ENCODE assay signal across 19 cellular contexts in the genomic region with DNA sequence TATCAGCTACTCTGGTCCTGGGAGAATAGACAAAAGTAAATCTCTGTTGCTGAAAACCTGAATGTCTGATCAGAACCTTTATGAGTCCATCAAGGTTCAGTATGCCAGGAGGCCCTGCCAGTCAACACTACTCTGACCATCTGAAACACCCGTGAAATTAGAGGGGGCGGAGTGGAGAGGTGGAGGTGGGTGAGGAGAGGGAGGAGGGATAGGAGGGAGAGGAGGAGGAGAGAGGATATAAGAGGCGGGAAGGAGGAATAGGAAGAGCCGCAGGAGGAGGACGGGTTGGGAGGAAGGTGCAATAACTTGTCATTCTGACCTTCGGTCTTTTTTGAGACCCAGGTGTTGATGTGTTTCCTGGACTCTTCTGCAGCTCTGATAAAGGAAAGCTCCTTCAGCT. TPM values are rescaled to one million over a fixed set of nuclear protein-coding genes. Genes with fewer than 3 reads are reported as not detected.
DNase-seq lines count a peak whose midpoint lies in the region; ATAC-seq and TF ChIP-seq lines count a peak whose summit lies in the region.
"Had no signal": no experiment of that assay in that cellular context is flagged by ENCODE, and none has a peak within 500 bp of the region (broad histone marks: within the 10 kb centered on the region; RNA-seq: fewer than 3 reads in every experiment).

No MANE protein-coding gene starts in this region.

- no peaks in the 10 kb centered on the region for H3K9me3 ChIP-seq in CD4-positive, alpha-beta T cell (ENCODE audit: control insufficient read depth, low read length)
- H3K9me3 ChIP-seq in naive thymus-derived CD4-positive, alpha-beta T cell (ENCODE audit: control insufficient read depth in 2 of 3, low read length in 3 of 3): no peaks in the 10 kb centered on the region
- H3K9me3 ChIP-seq in uterus: no peaks in the 10 kb centered on the region

- peaks cover 88% of the 10 kb centered on the region for H3K36me3 Mint-ChIP-seq in activated CD4-positive, alpha-beta T cell treated with anti-CD3 and anti-CD28 coated beads for 36 hours (ENCODE audit: low read depth)
- peaks cover 83% of the 10 kb centered on the region for H3K36me3 Mint-ChIP-seq in activated CD4-positive, alpha-beta T cell treated with anti-CD3 and anti-CD28 coated beads, Interleukin-2, amount 10 ng/mL, durations not matched to agents 24 days and 14 days (ENCODE audit: low read depth)
- peaks cover 96% of the 10 kb centered on the region for H3K36me3 Mint-ChIP-seq in CD4-positive, alpha-beta T cell (ENCODE audit: low read depth)
- H3K36me3 Mint-ChIP-seq in activated B cell treated with CpG ODN at 0.5 μM for 24 hours (ENCODE audit: low read depth): peaks cover 89% of the 10 kb centered on the region
- H3K36me3 Mint-ChIP-seq in naive thymus-derived CD4-positive, alpha-beta T cell: peaks cover 28 to 78% (median 67%) of the 10 kb centered on the region in 5 donors

- H3K4me3 ChIP-seq in naive thymus-derived CD4-positive, alpha-beta T cell (ENCODE audit: low read length): no peak overlapping the region
- no peak overlapping the region for H3K4me3 ChIP-seq in uterus

- H3K4me1 Mint-ChIP-seq in activated CD4-positive, alpha-beta T cell treated with anti-CD3 and anti-CD28 coated beads for 36 hours: peaks cover 72% of the 10 kb centered on the region
- peaks cover 51% of the 10 kb centered on the region for H3K4me1 Mint-ChIP-seq in activated CD4-positive, alpha-beta T cell treated with anti-CD3 and anti-CD28 coated beads, Interleukin-2, amount 10 ng/mL, durations not matched to agents 24 days and 14 days
- peaks cover 83% of the 10 kb centered on the region for H3K4me1 Mint-ChIP-seq in CD4-positive, alpha-beta T cell (ENCODE audit: low read depth)
- H3K4me1 Mint-ChIP-seq in activated B cell treated with CpG ODN at 0.5 μM for 24 hours: peaks cover 84% of the 10 kb centered on the region
- H3K4me1 Mint-ChIP-seq in naive thymus-derived CD4-positive, alpha-beta T cell: peaks cover 45 to 88% (median 74%) of the 10 kb centered on the region in 7 donors

- no peak for DNase-seq in activated CD4-positive, alpha-beta T cell treated with anti-CD3 and anti-CD28 coated beads for 36 hours
- DNase-seq in activated CD4-positive, alpha-beta T cell treated with anti-CD3 and anti-CD28 coated beads, Interleukin-2, amount 10 ng/mL, durations not matched to agents 24 days and 14 days: no peak
- DNase-seq in CD4-positive, alpha-beta T cell: no peak
- no peak for DNase-seq in activated B cell treated with CpG ODN at 0.5 μM for 24 hours
- no peak for DNase-seq in naive thymus-derived CD4-positive, alpha-beta T cell
- no peak for DNase-seq in uterus
- no peak for DNase-seq in DMS 273 treated with DMSO at 0.1 percent for 48 hours (lab: John Stamatoyannopoulos, UW)
- DNase-seq: CD8-positive, alpha-beta T cell; H9; MV-4-11; NCI-H1694 treated with DMSO at 0.1 percent for 48 hours; NCI-H748 treated with DMSO at 0.1 percent for 48 hours; OCI-M1; SHP77 had no signal

- POLR2A ChIA-PET in activated CD4-positive, alpha-beta T cell treated with anti-CD3 and anti-CD28 coated beads for 36 hours (lab: Charles Lee): no interaction called here
- POLR2A ChIA-PET in CD4-positive, alpha-beta T cell (lab: Charles Lee): interaction anchor here (1.0 to 3.1 kb wide), 2 partner anchors 9 to 47 kb away, joined by 3 to 9 read pairs; partner anchors contain the start of gene SERPINB9
- POLR2A ChIA-PET in activated B cell treated with CpG ODN at 0.5 μM for 24 hours (lab: Charles Lee): interaction anchor here (0.9 to 6.5 kb wide), 3 partner anchors 39 to 49 kb away, joined by 3 to 139 read pairs (median 52); no protein-coding TSS in a partner anchor
- POLR2A ChIA-PET in naive thymus-derived CD4-positive, alpha-beta T cell (lab: Charles Lee): interaction anchor here (0.6 to 5.3 kb wide), 7 partner anchors 8 to 354 kb away, joined by 3 to 32 read pairs (median 4); partner anchors contain the start of gene SERPINB9

- no peaks in the 10 kb centered on the region for H3K27me3 ChIP-seq in CD4-positive, alpha-beta T cell (ENCODE audit: control insufficient read depth, insufficient read depth, low read length)
- H3K27me3 ChIP-seq in naive thymus-derived CD4-positive, alpha-beta T cell (ENCODE audit: control insufficient read depth in 2 of 2, insufficient read depth in 2 of 2, low read length in 2 of 2): no peaks in the 10 kb centered on the region
- no peaks in the 10 kb centered on the region for H3K27me3 ChIP-seq in uterus

- intact Hi-C loops in activated CD4-positive, alpha-beta T cell treated with anti-CD3 and anti-CD28 coated beads for 36 hours (cut with DNase I, micrococcal nuclease): no loop called here
- intact Hi-C loops in activated CD4-positive, alpha-beta T cell treated with anti-CD3 and anti-CD28 coated beads, Interleukin-2, amount 10 ng/mL, durations not matched to agents 24 days and 14 days (cut with micrococcal nuclease): no loop called here
- intact Hi-C loops in CD4-positive, alpha-beta T cell (cut with DNase I, micrococcal nuclease): no loop called here
- intact Hi-C loops in activated B cell treated with CpG ODN at 0.5 μM for 24 hours (cut with micrococcal nuclease) (no loop called here), uterus (cut with DNase I; ENCODE audit: low total_unique reads) (no loop called here)
- intact Hi-C loops in naive thymus-derived CD4-positive, alpha-beta T cell (cut with micrococcal nuclease): no loop called here

- H3K36me3 ChIP-seq in naive thymus-derived CD4-positive, alpha-beta T cell (ENCODE audit: control insufficient read depth in 2 of 3, insufficient read depth in 3 of 3, low read length in 3 of 3): peaks cover 32 to 62% (median 59%) of the 10 kb centered on the region in 3 experiments
- no peaks in the 10 kb centered on the region for H3K36me3 ChIP-seq in uterus

- peak overlapping the region; percentile 87 for H3K27ac Mint-ChIP-seq in activated CD4-positive, alpha-beta T cell treated with anti-CD3 and anti-CD28 coated beads for 36 hours
- H3K27ac Mint-ChIP-seq in activated CD4-positive, alpha-beta T cell treated with anti-CD3 and anti-CD28 coated beads, Interleukin-2, amount 10 ng/mL, durations not matched to agents 24 days and 14 days: no peak overlapping the region
- H3K27ac Mint-ChIP-seq in CD4-positive, alpha-beta T cell: peak overlapping the region; percentile 86
- H3K27ac Mint-ChIP-seq in activated B cell treated with CpG ODN at 0.5 μM for 24 hours: peak overlapping the region; percentile 41
- H3K27ac Mint-ChIP-seq in naive thymus-derived CD4-positive, alpha-beta T cell: peak overlapping the region in 7 of 9 donors; percentile 72 to 90 (median 84)
- H3K27ac Mint-ChIP-seq: CD8-positive, alpha-beta T cell had no signal

- no peak overlapping the region for H3K4me3 Mint-ChIP-seq in activated CD4-positive, alpha-beta T cell treated with anti-CD3 and anti-CD28 coated beads for 36 hours
- H3K4me3 Mint-ChIP-seq in activated CD4-positive, alpha-beta T cell treated with anti-CD3 and anti-CD28 coated beads, Interleukin-2, amount 10 ng/mL, durations not matched to agents 24 days and 14 days: no peak overlapping the region
- H3K4me3 Mint-ChIP-seq in CD4-positive, alpha-beta T cell: no peak overlapping the region
- H3K4me3 Mint-ChIP-seq in activated B cell treated with CpG ODN at 0.5 μM for 24 hours: no peak overlapping the region
- peak overlapping the region in 1 of 10 donors; percentile 37 for H3K4me3 Mint-ChIP-seq in naive thymus-derived CD4-positive, alpha-beta T cell
- H3K4me3 Mint-ChIP-seq: CD8-positive, alpha-beta T cell; H9 had no signal

- no peaks in the 10 kb centered on the region for H3K27me3 Mint-ChIP-seq in activated CD4-positive, alpha-beta T cell treated with anti-CD3 and anti-CD28 coated beads for 36 hours
- H3K27me3 Mint-ChIP-seq in activated CD4-positive, alpha-beta T cell treated with anti-CD3 and anti-CD28 coated beads, Interleukin-2, amount 10 ng/mL, durations not matched to agents 24 days and 14 days: no peaks in the 10 kb centered on the region
- H3K27me3 Mint-ChIP-seq in CD4-positive, alpha-beta T cell: no peaks in the 10 kb centered on the region
- no peaks in the 10 kb centered on the region for H3K27me3 Mint-ChIP-seq in activated B cell treated with CpG ODN at 0.5 μM for 24 hours
- H3K27me3 Mint-ChIP-seq in naive thymus-derived CD4-positive, alpha-beta T cell: no peaks in the 10 kb centered on the region

- H3K9me3 Mint-ChIP-seq in activated CD4-positive, alpha-beta T cell treated with anti-CD3 and anti-CD28 coated beads for 36 hours (ENCODE audit: low read depth): no peaks in the 10 kb centered on the region
- H3K9me3 Mint-ChIP-seq in activated CD4-positive, alpha-beta T cell treated with anti-CD3 and anti-CD28 coated beads, Interleukin-2, amount 10 ng/mL, durations not matched to agents 24 days and 14 days: no peaks in the 10 kb centered on the region
- no peaks in the 10 kb centered on the region for H3K9me3 Mint-ChIP-seq in CD4-positive, alpha-beta T cell
- H3K9me3 Mint-ChIP-seq in activated B cell treated with CpG ODN at 0.5 μM for 24 hours: no peaks in the 10 kb centered on the region
- H3K9me3 Mint-ChIP-seq in naive thymus-derived CD4-positive, alpha-beta T cell: no peaks in the 10 kb centered on the region
- H3K9me3 Mint-ChIP-seq: CD8-positive, alpha-beta T cell; H9 had no signal

- H3K4me1 ChIP-seq in naive thymus-derived CD4-positive, alpha-beta T cell (ENCODE audit: control insufficient read depth in 2 of 2, insufficient read depth in 2 of 2, low read length in 2 of 2): peaks cover 29 to 33% of the 10 kb centered on the region in 2 donors
- H3K4me1 ChIP-seq in uterus: no peaks in the 10 kb centered on the region

- no peak overlapping the region for H3K27ac ChIP-seq in CD4-positive, alpha-beta T cell (ENCODE audit: low read depth, low read length)
- no peak overlapping the region for H3K27ac ChIP-seq in naive thymus-derived CD4-positive, alpha-beta T cell (ENCODE audit: low read depth, low read length)
- H3K27ac ChIP-seq in uterus: no peak overlapping the region
- H3K27ac ChIP-seq: 22Rv1, HL-60, KMS-11 had no signal

- TF ChIP-seq POLR2A in uterus (IDR thresholded peaks at IDR 0.05): no peak

- ATAC-seq in activated CD4-positive, alpha-beta T cell treated with anti-CD3 and anti-CD28 coated beads for 36 hours: no peak
- ATAC-seq in CD4-positive, alpha-beta T cell (ENCODE audit: poor library complexity): no peak
- no peak for ATAC-seq in activated B cell treated with CpG ODN at 0.5 μM for 24 hours (ENCODE audit: low read depth)
- ATAC-seq in naive thymus-derived CD4-positive, alpha-beta T cell: no peak
- no peak for ATAC-seq in GM18520 (IDR thresholded peaks at IDR 0.05; ENCODE audit: unreplicated experiment)
- ATAC-seq: CD8-positive, alpha-beta T cell had no signal

- CTCF ChIA-PET in activated CD4-positive, alpha-beta T cell treated with anti-CD3 and anti-CD28 coated beads for 36 hours (lab: Charles Lee): interaction anchor here (0.6 to 1.4 kb wide), 3 partner anchors 9 to 49 kb away, joined by 3 to 5 read pairs (median 3); no protein-coding TSS in a partner anchor
- CTCF ChIA-PET in CD4-positive, alpha-beta T cell (lab: Charles Lee): no interaction called here
- CTCF ChIA-PET in activated B cell treated with CpG ODN at 0.5 μM for 24 hours (lab: Charles Lee): interaction anchor here (0.9 kb wide), 1 partner anchor 49 kb away, joined by 3 read pairs; no protein-coding TSS in a partner anchor
- CTCF ChIA-PET in naive thymus-derived CD4-positive, alpha-beta T cell (lab: Charles Lee): interaction anchor here (0.9 to 5.0 kb wide), 3 partner anchors 11 to 49 kb away, joined by 5 to 40 read pairs (median 6); no protein-coding TSS in a partner anchor

- TF ChIP-seq CTCF in CD4-positive, alpha-beta T cell (IDR thresholded peaks at IDR 0.05): no peak
- TF ChIP-seq CTCF in activated B cell treated with CpG ODN at 0.5 μM for 24 hours (IDR thresholded peaks at IDR 0.05): no peak
- TF ChIP-seq CTCF in uterus (IDR thresholded peaks at IDR 0.05): no peak

RNA-seq across cellular contexts. Expression of gene SERPINB9, which starts 8.0 kb away (rescaled TPM):
- total RNA-seq in activated CD4-positive, alpha-beta T cell treated with anti-CD3 and anti-CD28 coated beads for 36 hours: 100 to 1,000 TPM in 1 of 2 experiments, 10 to 100 TPM in 1; 90.0 to 109 TPM
- 81.3 and 83.8 TPM in 2 replicates for total RNA-seq in activated CD4-positive, alpha-beta T cell treated with anti-CD3 and anti-CD28 coated beads, Interleukin-2, amount 10 ng/mL, durations not matched to agents 24 days and 14 days
- 10 to 100 TPM; 25.8 to 27.4 TPM for total RNA-seq in CD4-positive, alpha-beta T cell
- 142 and 149 TPM in 2 replicates for total RNA-seq in activated B cell treated with CpG ODN at 0.5 μM for 24 hours
- 10 to 100 TPM; 25.1 to 74.4 (median 52.0) TPM for total RNA-seq in naive thymus-derived CD4-positive, alpha-beta T cell
- 10 to 100 TPM; 33.1 to 34.1 TPM for polyA plus RNA-seq in naive thymus-derived CD4-positive, alpha-beta T cell
- total RNA-seq in uterus: 10 to 100 TPM in 2 of 4 donors, 1 to 10 TPM in 2; 8.7 to 17.7 (median 10.8) TPM
- total RNA-seq: HT1080 had no signal

RNA-seq across cellular contexts. Expression of gene SERPINB1, which starts 53.4 kb away (rescaled TPM):
- total RNA-seq in activated CD4-positive, alpha-beta T cell treated with anti-CD3 and anti-CD28 coated beads for 36 hours: 100 to 1,000 TPM; 200 to 243 TPM
- total RNA-seq in activated CD4-positive, alpha-beta T cell treated with anti-CD3 and anti-CD28 coated beads, Interleukin-2, amount 10 ng/mL, durations not matched to agents 24 days and 14 days: 76.1 and 79.9 TPM in 2 replicates
- total RNA-seq in CD4-positive, alpha-beta T cell: 10 to 100 TPM; 58.3 to 58.4 TPM
- total RNA-seq in activated B cell treated with CpG ODN at 0.5 μM for 24 hours (59.9 and 60.5 TPM in 2 replicates), uterus (10 to 100 TPM in 2 of 4 donors, 1 to 10 TPM in 2; 7.7 to 28.2 (median 17.2) TPM)
- total RNA-seq in naive thymus-derived CD4-positive, alpha-beta T cell: 100 to 1,000 TPM in 1 of 5 experiments, 10 to 100 TPM in 4; 43.8 to 108 (median 62.5) TPM
- polyA plus RNA-seq in naive thymus-derived CD4-positive, alpha-beta T cell: 100 to 1,000 TPM; 129 to 135 TPM
